In the genomic region with DNA sequence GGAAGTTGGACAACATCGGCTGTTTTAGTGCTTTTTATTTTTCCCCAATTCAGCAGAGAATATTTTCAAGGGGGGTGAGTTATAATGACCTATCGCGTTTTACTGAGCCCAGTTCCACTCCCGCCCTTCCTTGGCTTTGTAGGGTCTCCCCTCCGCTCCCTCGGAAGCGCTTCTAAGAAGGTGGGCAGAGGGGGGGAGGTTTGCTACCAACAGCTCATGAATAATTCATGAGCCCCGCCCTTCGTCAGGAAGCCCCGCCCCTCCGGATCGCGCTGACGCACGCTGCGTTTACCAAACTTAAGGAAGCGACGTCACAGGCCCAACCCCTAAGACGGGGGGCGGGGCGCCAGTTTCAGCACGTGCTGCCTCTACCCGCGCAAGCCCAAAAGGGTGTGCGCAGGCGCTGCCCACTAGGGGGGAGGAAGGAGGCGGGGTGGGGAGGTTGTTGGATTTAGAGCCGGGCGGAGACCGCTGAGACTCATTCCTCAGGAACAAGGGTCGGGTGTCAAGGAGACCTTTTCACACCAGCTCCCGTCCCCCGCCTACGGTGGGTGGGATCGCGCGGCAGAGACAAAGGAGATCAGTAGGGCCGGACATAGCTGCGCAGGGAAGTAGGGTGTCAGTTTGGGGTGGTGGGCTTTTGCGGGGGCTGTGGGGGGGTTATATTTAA, we compare ENCODE assay signal across 8 cellular contexts. TPM values are rescaled to one million over a fixed set of nuclear protein-coding genes. Genes with fewer than 3 reads are reported as not detected.
DNase-seq lines count a peak whose midpoint lies in the region; ATAC-seq lines count a peak whose summit lies in the region.

No MANE protein-coding gene starts in this region.

- H3K23ac ChIP-seq in mesenchymal stem cell (ENCODE audit: low read length in 2 of 2): no peak overlapping the region

- H3K9me3 ChIP-seq in HUES48 (ENCODE audit: control insufficient read depth, insufficient read depth, low read length) (no peaks in the 10 kb centered on the region), NT2/D1 (ENCODE audit: insufficient read depth, low read length) (peaks cover 6% of the 10 kb centered on the region; the same call in 1 of the 2 replicates), endocrine pancreas (ENCODE audit: control insufficient read depth, low read length) (no peaks in the 10 kb centered on the region), mesenchymal stem cell (ENCODE audit: control insufficient read depth, low read length) (no peaks in the 10 kb centered on the region)

- H3K18ac ChIP-seq in mesenchymal stem cell (ENCODE audit: low read depth in 1 of 2, low read length in 2 of 2): peak overlapping the region; percentile 97 to 99

- peak overlapping the region; percentile 99 for H4K8ac ChIP-seq in mesenchymal stem cell (ENCODE audit: low read length)

- H4K91ac ChIP-seq in mesenchymal stem cell (ENCODE audit: low read length): peak overlapping the region; percentile 100

- peak overlapping the region in 1 of 2 experiments; percentile 57 for H2BK12ac ChIP-seq in mesenchymal stem cell (ENCODE audit: low read length in 2 of 2)

- peak overlapping the region in 1 of 2 experiments; percentile 97 for H3K14ac ChIP-seq in mesenchymal stem cell (ENCODE audit: low read length in 2 of 2)

- ATAC-seq in GM21381 (IDR thresholded peaks at IDR 0.05; ENCODE audit: unreplicated experiment): peak; percentile 40

- H2BK15ac ChIP-seq in mesenchymal stem cell (ENCODE audit: low read depth, poor library complexity, severe bottlenecking): peak overlapping the region; percentile 100

- H3K4me2 ChIP-seq in mesenchymal stem cell (ENCODE audit: low read length, poor library complexity, severe bottlenecking): peak overlapping the region; percentile 50

- H3K27ac ChIP-seq in HUES48 (ENCODE audit: low read depth, low read length): peak overlapping the region; percentile 100
- H3K27ac ChIP-seq in mesenchymal stem cell (ENCODE audit: low read length, poor library complexity, severe bottlenecking): peak overlapping the region; percentile 100

- under 1% methylated on average over 39 of the region's 40 CpGs for WGBS in mesenchymal stem cell

- H2AK5ac ChIP-seq in mesenchymal stem cell (ENCODE audit: low read length, severe bottlenecking): peak overlapping the region; percentile 86

- peaks cover 34% of the 10 kb centered on the region for H3K36me3 ChIP-seq in HUES48 (ENCODE audit: control insufficient read depth, insufficient read depth, low read length)
- peaks cover 37% of the 10 kb centered on the region for H3K36me3 ChIP-seq in NT2/D1 (ENCODE audit: insufficient read depth, insufficient read length, low read length)
- H3K36me3 ChIP-seq in endocrine pancreas (ENCODE audit: control insufficient read depth, insufficient read depth, low read length): peaks cover 2% of the 10 kb centered on the region
- peaks cover 29 to 36% of the 10 kb centered on the region in 2 experiments for H3K36me3 ChIP-seq in mesenchymal stem cell (ENCODE audit: control insufficient read depth in 1 of 2, insufficient read depth in 2 of 2, low read depth in 1 of 2, low read length in 2 of 2)

- peak overlapping the region; percentile 92 for H2BK120ac ChIP-seq in mesenchymal stem cell (ENCODE audit: low read depth, low read length)

- DNase-seq in COLO668 (lab: John Stamatoyannopoulos, UW; ENCODE audit: unreplicated experiment) (peak; percentile 99), NT2/D1 (ENCODE audit: low read depth, low spot score) (peak; percentile 100), mesenchymal stem cell (peak; percentile 99)
- DNase-seq in activated CD8-positive, alpha-beta memory T cell treated with anti-CD3 and anti-CD28 coated beads, Interleukin-2, amount 50 U/mL, for 24 hours (ENCODE audit: extremely low read depth): peak; percentile 100
- peak; percentile 100 for DNase-seq in stimulated activated CD8-positive, alpha-beta memory T cell treated with anti-CD3 and anti-CD28 coated beads, Interleukin-12 subunit alpha, Interleukin-12 subunit beta, amount 100 ng/mL, for 24 hours (ENCODE audit: extremely low read depth)

- peak overlapping the region; percentile 99 for H2BK5ac ChIP-seq in mesenchymal stem cell (ENCODE audit: low read depth, low read length, poor library complexity, severe bottlenecking)

- peak overlapping the region; percentile 83 for H3K4me3 ChIP-seq in HUES48 (ENCODE audit: low read depth, low read length)
- H3K4me3 ChIP-seq in NT2/D1 (ENCODE audit: insufficient read length, low read depth): peak overlapping the region; percentile 87
- peak overlapping the region; percentile 53 for H3K4me3 ChIP-seq in endocrine pancreas (ENCODE audit: control insufficient read depth, insufficient read depth, low read length)
- peak overlapping the region; percentile 85 to 90 for H3K4me3 ChIP-seq in mesenchymal stem cell (ENCODE audit: insufficient read depth in 1 of 2, low read depth in 1 of 2, low read length in 2 of 2)

- peak overlapping the region; percentile 81 to 86 for H3K4ac ChIP-seq in mesenchymal stem cell (ENCODE audit: low read depth in 1 of 2, low read length in 2 of 2)

- H3K4me1 ChIP-seq in HUES48 (ENCODE audit: control insufficient read depth, insufficient read depth, low read length): peaks cover 14% of the 10 kb centered on the region
- peaks cover 17% of the 10 kb centered on the region for H3K4me1 ChIP-seq in NT2/D1 (ENCODE audit: insufficient read depth, insufficient read length)
- no peaks in the 10 kb centered on the region for H3K4me1 ChIP-seq in endocrine pancreas (ENCODE audit: control insufficient read depth, insufficient read depth, low read length)
- peaks cover 22% of the 10 kb centered on the region for H3K4me1 ChIP-seq in mesenchymal stem cell (ENCODE audit: control insufficient read depth, insufficient read depth, low read depth, low read length)

- H3K9ac ChIP-seq in HUES48 (ENCODE audit: low read depth, low read length) (peak overlapping the region; percentile 90), NT2/D1 (ENCODE audit: insufficient read length, low read depth) (peak overlapping the region; percentile 97), endocrine pancreas (ENCODE audit: control insufficient read depth, insufficient read depth, low read length) (peak overlapping the region; percentile 89), mesenchymal stem cell (ENCODE audit: low read length) (peak overlapping the region; percentile 99)

- H3K27me3 ChIP-seq in HUES48 (ENCODE audit: control insufficient read depth, insufficient read depth, low read length) (peaks cover 7% of the 10 kb centered on the region), NT2/D1 (ENCODE audit: insufficient read depth, insufficient read length) (no peaks in the 10 kb centered on the region), endocrine pancreas (ENCODE audit: control insufficient read depth, insufficient read depth, low read length) (no peaks in the 10 kb centered on the region), mesenchymal stem cell (ENCODE audit: control insufficient read depth in 1 of 2, insufficient read depth in 1 of 2, low read length in 2 of 2) (no peaks in the 10 kb centered on the region)

- peaks cover 6% of the 10 kb centered on the region for H3K79me1 ChIP-seq in mesenchymal stem cell (replicated peaks; ENCODE audit: low read length, poor library complexity, severe bottlenecking)

- peak overlapping the region; percentile 36 for H2AFZ ChIP-seq in mesenchymal stem cell (ENCODE audit: low read depth, low read length)

RNA-seq across cellular contexts. Expression of gene MEPCE, which starts 0.5 kb away (rescaled TPM):
- 17.9 TPM for polyA plus RNA-seq in mesenchymal stem cell (2013, experiment 1 of 2)
- 17.3 TPM for polyA plus RNA-seq in mesenchymal stem cell (2013, experiment 2 of 2)

RNA-seq across cellular contexts. Expression of gene ZCWPW1, which starts 0.6 kb away (rescaled TPM):
- 1.3 TPM for polyA plus RNA-seq in mesenchymal stem cell (2013, experiment 1 of 2)
- 0.93 TPM for polyA plus RNA-seq in mesenchymal stem cell (2013, experiment 2 of 2)

RNA-seq across cellular contexts. Expression of gene PPP1R35, which starts 7.2 kb away (rescaled TPM):
- polyA plus RNA-seq in mesenchymal stem cell (2013, experiment 1 of 2): 45.2 TPM
- 47.7 TPM for polyA plus RNA-seq in mesenchymal stem cell (2013, experiment 2 of 2)

RNA-seq across cellular contexts. Expression of gene SPACDR, which starts 35.0 kb away (rescaled TPM):
- polyA plus RNA-seq in mesenchymal stem cell (2013, experiment 1 of 2): 0.47 TPM
- polyA plus RNA-seq in mesenchymal stem cell (2013, experiment 2 of 2): 0.56 TPM

RNA-seq across cellular contexts. Expression of gene TSC22D4, which starts 49.9 kb away (rescaled TPM):
- polyA plus RNA-seq in mesenchymal stem cell (2013, experiment 1 of 2): 47.5 TPM
- 47.0 TPM for polyA plus RNA-seq in mesenchymal stem cell (2013, experiment 2 of 2)

Comparison
In these comparisons a context has a peak if more than half of its experiments do, and no peak if none do; other contexts are left out.
1. Peak in every context shown above with its lines: DNase-seq, ATAC-seq, H3K4me3 ChIP-seq and H3K27ac ChIP-seq.